18 cellular contexts compared by ENCODE assay signal in the genomic region with DNA sequence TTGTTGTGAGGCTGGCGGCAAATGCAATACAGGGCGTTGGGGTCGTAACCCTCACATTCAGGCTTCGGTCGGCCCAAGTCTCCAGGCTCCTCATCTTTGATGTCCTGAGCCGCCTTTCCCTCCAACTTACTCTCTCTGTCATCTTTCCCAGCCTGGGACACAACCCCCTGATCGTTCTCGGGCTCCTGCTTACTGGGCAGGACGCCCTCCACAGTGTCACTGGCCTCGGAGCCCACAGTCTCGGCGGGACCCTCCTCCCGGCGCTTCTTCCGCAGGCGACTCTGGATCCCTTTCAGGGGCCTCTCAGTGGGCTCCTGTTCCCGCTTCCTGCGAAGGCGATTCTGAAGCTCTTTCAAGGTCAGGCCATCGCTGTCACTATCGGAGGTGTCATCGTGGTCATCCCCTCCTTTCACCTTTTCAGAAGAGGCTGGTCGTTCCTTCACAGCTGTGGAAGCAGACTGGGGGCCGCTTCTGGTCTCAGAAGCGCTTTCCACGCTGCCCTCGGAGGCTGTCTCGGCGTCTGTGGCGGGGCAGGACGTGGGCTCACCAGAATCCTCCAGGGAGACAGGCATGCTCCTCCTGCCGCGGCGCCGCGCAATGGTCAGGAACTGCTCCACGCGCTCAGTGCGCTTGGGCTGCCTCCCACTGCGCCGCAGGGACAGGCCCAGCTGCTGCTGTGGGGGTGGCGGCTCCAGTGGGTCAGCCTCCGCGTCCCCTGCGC. TPM values are rescaled to one million over a fixed set of nuclear protein-coding genes. Genes with fewer than 3 reads are reported as not detected.
DNase-seq lines count a peak whose midpoint lies in the region; TF ChIP-seq lines count a peak whose summit lies in the region.
"Had no signal": no experiment of that assay in that cellular context is flagged by ENCODE, and none has a peak within 500 bp of the region (broad histone marks: within the 10 kb centered on the region; RNA-seq: fewer than 3 reads in every experiment).

No MANE protein-coding gene starts in this region.

- TF ChIP-seq CTCF in RWPE1 (conservative IDR thresholded peaks at IDR 0.05; ENCODE audit: low read depth) (no peak), endothelial cell (IDR thresholded peaks at IDR 0.05; ENCODE audit: unreplicated experiment) (no peak), progenitor cell of endocrine pancreas (IDR thresholded peaks at IDR 0.05; ENCODE audit: unreplicated experiment) (no peak)

- DNase-seq in activated naive CD4-positive, alpha-beta T cell treated with anti-CD3 and anti-CD28 coated beads, Interleukin-2, amount 10 ng/mL, durations not matched to agents 7 days and 5 days: no peak
- DNase-seq in activated naive CD4-positive, alpha-beta T cell (lab: John Stamatoyannopoulos, UW): no peak
- no peak for DNase-seq in RWPE1 (ENCODE audit: low spot score)
- DNase-seq in endothelial cell (ENCODE audit: low spot score): no peak
- no peak for DNase-seq in progenitor cell of endocrine pancreas (ENCODE audit: low spot score, unreplicated experiment)
- DNase-seq in NCI-H1436 (lab: John Stamatoyannopoulos, UW): no peak
- DNase-seq in NCI-H187 (lab: John Stamatoyannopoulos, UW): no peak
- no peak for DNase-seq in NCI-H1105 (lab: John Stamatoyannopoulos, UW)
- DNase-seq: Calu3, DMS79 treated with DMSO at 0.1 percent for 48 hours, GDM1, GOT3, HFFc6, MG63, NCI-H1105 treated with DMSO at 0.1 percent for 48 hours, NCI-H2029, NCI-H2171 treated with DMSO at 0.1 percent for 48 hours, SIG-M5 had no signal

- H3K27ac Mint-ChIP-seq in activated naive CD4-positive, alpha-beta T cell treated with anti-CD3 and anti-CD28 coated beads, Interleukin-2, amount 10 ng/mL, durations not matched to agents 7 days and 5 days: peak overlapping the region; percentile 60
- H3K27ac Mint-ChIP-seq in endothelial cell (ENCODE audit: unreplicated experiment) (no peak overlapping the region), progenitor cell of endocrine pancreas (peak overlapping the region; percentile 33)
- H3K27ac Mint-ChIP-seq: HFFc6 had no signal

- POLR2A ChIA-PET in RWPE1 (lab: Yijun Ruan, JAX; ENCODE audit: low non-redundant PET): no interaction called here

- CTCF ChIA-PET in activated naive CD4-positive, alpha-beta T cell treated with anti-CD3 and anti-CD28 coated beads, Interleukin-2, amount 10 ng/mL, durations not matched to agents 7 days and 5 days (lab: Charles Lee): interaction anchor here (1.0 to 4.8 kb wide), 3 partner anchors 10 to 62 kb away, joined by 3 to 35 read pairs (median 4); no protein-coding TSS in a partner anchor
- CTCF ChIA-PET in RWPE1 (lab: Yijun Ruan, JAX): interaction anchor here (0.6 to 1.5 kb wide), 3 partner anchors 10 to 567 kb away, joined by 3 to 6 read pairs (median 3); no protein-coding TSS in a partner anchor

- peak overlapping the region; percentile 55; the same call in 1 of the 2 replicates for H3K27ac ChIP-seq in RWPE1

- H3K4me3 Mint-ChIP-seq in activated naive CD4-positive, alpha-beta T cell treated with anti-CD3 and anti-CD28 coated beads, Interleukin-2, amount 10 ng/mL, durations not matched to agents 7 days and 5 days: no peak overlapping the region
- H3K4me3 Mint-ChIP-seq in endothelial cell (ENCODE audit: unreplicated experiment): peak overlapping the region; percentile 56
- H3K4me3 Mint-ChIP-seq in progenitor cell of endocrine pancreas (ENCODE audit: low read depth): no peak overlapping the region
- H3K4me3 Mint-ChIP-seq: HFFc6 had no signal

- no peaks in the 10 kb centered on the region for H3K27me3 Mint-ChIP-seq in activated naive CD4-positive, alpha-beta T cell treated with anti-CD3 and anti-CD28 coated beads, Interleukin-2, amount 10 ng/mL, durations not matched to agents 7 days and 5 days
- H3K27me3 Mint-ChIP-seq in endothelial cell (ENCODE audit: unreplicated experiment) (peaks cover 5% of the 10 kb centered on the region), progenitor cell of endocrine pancreas (no peaks in the 10 kb centered on the region)

- H3K36me3 Mint-ChIP-seq in activated naive CD4-positive, alpha-beta T cell treated with anti-CD3 and anti-CD28 coated beads, Interleukin-2, amount 10 ng/mL, durations not matched to agents 7 days and 5 days: peaks cover 58% of the 10 kb centered on the region
- H3K36me3 Mint-ChIP-seq in endothelial cell (ENCODE audit: low read depth, unreplicated experiment): peaks cover 49% of the 10 kb centered on the region
- H3K36me3 Mint-ChIP-seq in progenitor cell of endocrine pancreas (ENCODE audit: insufficient read depth): peaks cover 30% of the 10 kb centered on the region

- no peaks in the 10 kb centered on the region for H3K9me3 Mint-ChIP-seq in activated naive CD4-positive, alpha-beta T cell treated with anti-CD3 and anti-CD28 coated beads, Interleukin-2, amount 10 ng/mL, durations not matched to agents 7 days and 5 days
- H3K9me3 Mint-ChIP-seq in endothelial cell (ENCODE audit: unreplicated experiment) (no peaks in the 10 kb centered on the region), progenitor cell of endocrine pancreas (ENCODE audit: low read depth) (no peaks in the 10 kb centered on the region)
- H3K9me3 Mint-ChIP-seq: HFFc6 had no signal

- H3K4me1 Mint-ChIP-seq in activated naive CD4-positive, alpha-beta T cell treated with anti-CD3 and anti-CD28 coated beads, Interleukin-2, amount 10 ng/mL, durations not matched to agents 7 days and 5 days: peaks cover 35% of the 10 kb centered on the region
- H3K4me1 Mint-ChIP-seq in endothelial cell (ENCODE audit: unreplicated experiment) (peaks cover 11% of the 10 kb centered on the region), progenitor cell of endocrine pancreas (ENCODE audit: low read depth) (peaks cover 15% of the 10 kb centered on the region)

RNA-seq across cellular contexts. Expression of gene DIDO1, which starts 15.4 kb away (rescaled TPM):
- total RNA-seq in endothelial cell (ENCODE audit: unreplicated experiment): 61.0 TPM
- total RNA-seq in progenitor cell of endocrine pancreas: 68.2 and 71.2 TPM in 2 replicates

RNA-seq across cellular contexts. Expression of gene GID8, which starts 27.0 kb away (rescaled TPM):
- 45.0 TPM for total RNA-seq in endothelial cell (ENCODE audit: unreplicated experiment)
- 66.7 and 71.6 TPM in 2 replicates for total RNA-seq in progenitor cell of endocrine pancreas

RNA-seq across cellular contexts. Expression of gene SLC17A9, which starts 41.6 kb away (rescaled TPM):
- total RNA-seq in endothelial cell (ENCODE audit: unreplicated experiment) (7.0 TPM), progenitor cell of endocrine pancreas (8.0 and 8.3 TPM in 2 replicates)

RNA-seq across cellular contexts. Expression of gene TCFL5, which starts 49.3 kb away (rescaled TPM):
- total RNA-seq in endothelial cell (ENCODE audit: unreplicated experiment): 30.9 TPM
- 7.7 and 7.9 TPM in 2 replicates for total RNA-seq in progenitor cell of endocrine pancreas
